8 cellular contexts compared by ENCODE assay signal in genomic region chr5:181052928-181053759, GRCh38. TPM values are rescaled to one million over a fixed set of nuclear protein-coding genes. Genes with fewer than 3 reads are reported as not detected.
DNase-seq lines count a peak whose midpoint lies in the region; ATAC-seq and TF ChIP-seq lines count a peak whose summit lies in the region.

No MANE protein-coding gene starts in this region.

- H3K79me2 ChIP-seq in DOHH2 (ENCODE audit: control insufficient read depth, low read length) = peaks cover 50% of the 10 kb centered on the region

- H3K9me3 ChIP-seq in DOHH2 (ENCODE audit: control insufficient read depth, insufficient read depth, low read length) (no peaks in the 10 kb centered on the region), mesodermal cell (ENCODE audit: control insufficient read depth, low read length) (no peaks in the 10 kb centered on the region), vagina (no peaks in the 10 kb centered on the region)

- no peak for ATAC-seq in GM21381 (IDR thresholded peaks at IDR 0.05; ENCODE audit: unreplicated experiment)
- ATAC-seq in HG03521 (IDR thresholded peaks at IDR 0.05; ENCODE audit: unreplicated experiment) = no peak

- H3K36me3 ChIP-seq in DOHH2 (ENCODE audit: control insufficient read depth, low read length) (peaks cover 60% of the 10 kb centered on the region), mesodermal cell (ENCODE audit: control insufficient read depth, insufficient read depth, low read length) (no peaks in the 10 kb centered on the region), vagina (no peaks in the 10 kb centered on the region)

- H4K20me1 ChIP-seq in DOHH2 (ENCODE audit: control insufficient read depth, insufficient read depth, low read depth, low read length) = no peaks in the 10 kb centered on the region

- peak overlapping the region; percentile 65 for H3K4me2 ChIP-seq in DOHH2 (ENCODE audit: low read length)

- H3F3A ChIP-seq in DOHH2 (ENCODE audit: control insufficient read depth, insufficient read depth) = peaks cover 20% of the 10 kb centered on the region

- H3K4me3 ChIP-seq in DOHH2 (ENCODE audit: low read length) (peak overlapping the region; percentile 99), coronary artery (peak overlapping the region; percentile 75), mesodermal cell (ENCODE audit: extremely low read depth, insufficient read depth, low read length, poor library complexity, severe bottlenecking) (peak overlapping the region; percentile 47), vagina (peak overlapping the region; percentile 49 to 58)

- intact Hi-C loops in vagina (cut with DNase I) = no loop called here

- DNase-seq in NAMALWA (ENCODE audit: low spot score) = peak; percentile 19
- no peak for DNase-seq in coronary artery (ENCODE audit: low spot score)
- peak in 1 of 2 donors; percentile 27 for DNase-seq in vagina (ENCODE audit: extremely low spot score in 2 of 2)
- DNase-seq in NOMO-1 (lab: John Stamatoyannopoulos, UW; ENCODE audit: unreplicated experiment in 2 of 2) = no peak

- no peaks in the 10 kb centered on the region for H3K9me2 ChIP-seq in DOHH2 (replicated peaks; ENCODE audit: control insufficient read depth, low read length)

- TF ChIP-seq CTCF in DOHH2 (IDR thresholded peaks at IDR 0.05; ENCODE audit: low read depth, low read length, poor library complexity, severe bottlenecking) (no peak), coronary artery (IDR thresholded peaks at IDR 0.05) (no peak), vagina (IDR thresholded peaks at IDR 0.05) (no peak)

- 5 to 15% methylated on average over 70 to 103 of the region's 111 CpGs for WGBS in mesodermal cell (ENCODE audit: insufficient coverage in 2 of 2), 2 experiments

- TF ChIP-seq POLR2A in vagina (IDR thresholded peaks at IDR 0.05) = no peak

- H3K27ac ChIP-seq in DOHH2 (ENCODE audit: low read depth, low read length) (peak overlapping the region; percentile 94), coronary artery (no peak overlapping the region), mesodermal cell (ENCODE audit: low read depth, low read length, severe bottlenecking) (no peak overlapping the region), vagina (no peak overlapping the region)

- no peaks in the 10 kb centered on the region for H3K27me3 ChIP-seq in DOHH2 (ENCODE audit: control insufficient read depth, low read length)
- peaks cover 11% of the 10 kb centered on the region for H3K27me3 ChIP-seq in vagina

- H3K4me1 ChIP-seq in DOHH2 (ENCODE audit: control insufficient read depth, low read length) = peaks cover 72% of the 10 kb centered on the region
- H3K4me1 ChIP-seq in mesodermal cell (ENCODE audit: control insufficient read depth, insufficient read depth, low read length, poor library complexity, severe bottlenecking) = no peaks in the 10 kb centered on the region
- H3K4me1 ChIP-seq in vagina = peaks cover 18% of the 10 kb centered on the region

RNA-seq across cellular contexts. Expression of gene BTNL9, which starts 13.1 kb away (rescaled TPM):
- polyA plus RNA-seq in mesodermal cell (2013, experiment 1 of 2) = 0.77 TPM
- polyA plus RNA-seq in mesodermal cell (2013, experiment 2 of 2) = 0.40 TPM
- total RNA-seq in vagina = 34.1 TPM

Comparison
In these comparisons a context has a peak if more than half of its experiments do, and no peak if none do; other contexts are left out.
1. H3K4me3 ChIP-seq: peak in every context shown above with its lines; median percentile 99 in DOHH2; 75 in coronary artery; 54 in vagina; 47 in mesodermal cell.